Comparison of ENCODE assay signal across 17 cellular contexts in the genomic region with DNA sequence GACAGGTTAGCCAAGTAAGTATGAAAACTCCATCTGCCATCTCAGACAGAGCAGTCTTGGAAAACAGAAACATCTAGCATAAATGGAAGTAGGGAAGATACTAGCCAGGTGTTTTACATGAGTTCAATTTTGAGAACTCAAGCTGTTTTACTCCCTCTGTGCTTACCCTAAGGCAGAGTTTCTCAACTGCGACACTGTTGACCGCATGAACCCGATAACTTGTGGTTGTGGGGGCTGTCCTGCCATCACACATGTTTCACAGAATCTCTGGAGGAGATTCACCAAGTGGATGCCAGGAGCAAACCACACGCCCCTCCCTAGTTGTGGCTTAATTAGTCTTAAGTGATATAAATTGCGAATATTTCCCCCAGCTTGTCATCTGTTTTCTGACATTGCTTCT. TPM values are rescaled to one million over a fixed set of nuclear protein-coding genes. Genes with fewer than 3 reads are reported as not detected.
DNase-seq lines count a peak whose midpoint lies in the region; ATAC-seq and TF ChIP-seq lines count a peak whose summit lies in the region.
"Had no signal": no experiment of that assay in that cellular context is flagged by ENCODE, and none has a peak within 500 bp of the region (broad histone marks: within the 10 kb centered on the region; RNA-seq: fewer than 3 reads in every experiment).

No MANE protein-coding gene starts in this region.

- no peak for TF ChIP-seq CTCF in activated CD8-positive, alpha-beta T cell treated with anti-CD3 and anti-CD28 coated beads for 36 hours (IDR thresholded peaks at IDR 0.05)
- no peak for TF ChIP-seq CTCF in endodermal cell (conservative IDR thresholded peaks at IDR 0.05)

- no peak for ATAC-seq in activated CD8-positive, alpha-beta T cell treated with anti-CD3 and anti-CD28 coated beads for 36 hours
- no peak for ATAC-seq in activated CD8-positive, alpha-beta T cell treated with anti-CD3 and anti-CD28 coated beads, Interleukin-2, amount 10 ng/mL, durations not matched to agents 7 days and 5 days
- no peak for ATAC-seq in stimulated activated naive CD8-positive, alpha-beta T cell treated with anti-CD3 and anti-CD28 coated beads, Interleukin-15, Interleukin-2, amounts not matched to agents 100 U/mL and 50 U/mL, for 24 hours
- no peak for ATAC-seq in GM21576 (IDR thresholded peaks at IDR 0.05; ENCODE audit: unreplicated experiment)
- no peak for ATAC-seq in GM21723 (IDR thresholded peaks at IDR 0.05; ENCODE audit: unreplicated experiment)
- ATAC-seq: activated CD4-positive, CD25-positive, alpha-beta regulatory T cell treated with anti-CD3 and anti-CD28 coated beads, Interleukin-2, amount 50 U/mL, for 24 hours; T-helper 17 cell had no signal

- H3K4me1 ChIP-seq in endodermal cell (ENCODE audit: control insufficient read depth, insufficient read depth, low read length), result peaks cover 3% of the 10 kb centered on the region

- no peaks in the 10 kb centered on the region for H3K36me3 Mint-ChIP-seq in activated CD8-positive, alpha-beta T cell treated with anti-CD3 and anti-CD28 coated beads for 36 hours (ENCODE audit: low read depth)
- H3K36me3 Mint-ChIP-seq in activated CD8-positive, alpha-beta T cell treated with anti-CD3 and anti-CD28 coated beads, Interleukin-2, amount 10 ng/mL, durations not matched to agents 7 days and 5 days (ENCODE audit: low read depth), result peaks cover 9% of the 10 kb centered on the region
- H3K36me3 Mint-ChIP-seq in endodermal cell (ENCODE audit: low read depth), result no peaks in the 10 kb centered on the region

- DNase-seq in activated CD8-positive, alpha-beta T cell treated with anti-CD3 and anti-CD28 coated beads for 36 hours, result peak; percentile 42
- no peak for DNase-seq in activated CD8-positive, alpha-beta T cell treated with anti-CD3 and anti-CD28 coated beads, Interleukin-2, amount 10 ng/mL, durations not matched to agents 7 days and 5 days
- peak; percentile 88 for DNase-seq in OCI-M1 (lab: John Stamatoyannopoulos, UW)
- peak; percentile 27 for DNase-seq in endodermal cell
- peak; percentile 24 for DNase-seq in stimulated activated naive CD8-positive, alpha-beta T cell treated with anti-CD3 and anti-CD28 coated beads, Interleukin-15, Interleukin-2, amounts not matched to agents 100 U/mL and 50 U/mL, for 24 hours
- no peak for DNase-seq in 8988T
- DNase-seq: activated naive CD4-positive, alpha-beta T cell treated with anti-CD3 and anti-CD28 coated beads, Interleukin-2, amount 10 ng/mL, durations not matched to agents 7 days and 5 days; COR-L47; HCEC 1CT; NCI-H1105; stimulated activated CD4-positive, alpha-beta T cell treated with anti-CD3 and anti-CD28 coated beads, Interleukin-2, amount 100 ng/mL, for 24 hours; T-helper 17 cell had no signal

- H3K4me1 Mint-ChIP-seq in activated CD8-positive, alpha-beta T cell treated with anti-CD3 and anti-CD28 coated beads for 36 hours (ENCODE audit: low read depth), result peaks cover 45% of the 10 kb centered on the region
- H3K4me1 Mint-ChIP-seq in activated CD8-positive, alpha-beta T cell treated with anti-CD3 and anti-CD28 coated beads, Interleukin-2, amount 10 ng/mL, durations not matched to agents 7 days and 5 days (ENCODE audit: low read depth), result peaks cover 32% of the 10 kb centered on the region
- peaks cover 28% of the 10 kb centered on the region for H3K4me1 Mint-ChIP-seq in endodermal cell

- H3K9ac ChIP-seq in endodermal cell (ENCODE audit: extremely low read depth, low read length, poor library complexity, severe bottlenecking), result no peak overlapping the region

- H3K9me3 ChIP-seq in endodermal cell (ENCODE audit: control insufficient read depth, low read length), result no peaks in the 10 kb centered on the region
- H3K9me3 ChIP-seq: neutrophil, right atrium auricular region had no signal

- 98 to 100% methylated on average over 3 to 5 of the region's 5 CpGs for WGBS in endodermal cell (ENCODE audit: insufficient coverage in 1 of 2, insufficient read length in 1 of 2), 2 experiments

- no peaks in the 10 kb centered on the region for H3K36me3 ChIP-seq in endodermal cell (ENCODE audit: control insufficient read depth, insufficient read depth, low read length)
- H3K36me3 ChIP-seq: neutrophil, right atrium auricular region had no signal

- no peak overlapping the region for H3K27ac ChIP-seq in endodermal cell (ENCODE audit: low read depth, low read length)
- H3K27ac ChIP-seq: neutrophil, right atrium auricular region had no signal

- H3K27ac Mint-ChIP-seq in activated CD8-positive, alpha-beta T cell treated with anti-CD3 and anti-CD28 coated beads for 36 hours, result no peak overlapping the region
- H3K27ac Mint-ChIP-seq in activated CD8-positive, alpha-beta T cell treated with anti-CD3 and anti-CD28 coated beads, Interleukin-2, amount 10 ng/mL, durations not matched to agents 7 days and 5 days, result no peak overlapping the region
- no peak overlapping the region for H3K27ac Mint-ChIP-seq in endodermal cell
- H3K27ac Mint-ChIP-seq: activated naive CD4-positive, alpha-beta T cell treated with anti-CD3 and anti-CD28 coated beads, Interleukin-2, amount 10 ng/mL, durations not matched to agents 7 days and 5 days; T-helper 17 cell had no signal

- no peaks in the 10 kb centered on the region for H3K27me3 ChIP-seq in endodermal cell (ENCODE audit: control insufficient read depth, insufficient read depth, low read length, poor library complexity, severe bottlenecking)
- H3K27me3 ChIP-seq: neutrophil, right atrium auricular region had no signal

- no peaks in the 10 kb centered on the region for H3K27me3 Mint-ChIP-seq in activated CD8-positive, alpha-beta T cell treated with anti-CD3 and anti-CD28 coated beads for 36 hours
- H3K27me3 Mint-ChIP-seq in activated CD8-positive, alpha-beta T cell treated with anti-CD3 and anti-CD28 coated beads, Interleukin-2, amount 10 ng/mL, durations not matched to agents 7 days and 5 days (ENCODE audit: low read depth), result peaks cover 12% of the 10 kb centered on the region
- peaks cover 6% of the 10 kb centered on the region for H3K27me3 Mint-ChIP-seq in endodermal cell (ENCODE audit: insufficient read depth)

- no peak overlapping the region for H3K4me3 ChIP-seq in endodermal cell (ENCODE audit: low read length)
- H3K4me3 ChIP-seq: right atrium auricular region had no signal

- POLR2A ChIA-PET in activated CD8-positive, alpha-beta T cell treated with anti-CD3 and anti-CD28 coated beads for 36 hours (lab: Charles Lee), result interaction anchor here (1.2 to 1.8 kb wide), 3 partner anchors 21 to 132 kb away, joined by 3 to 6 read pairs (median 4); a partner anchor contains a TSS
- POLR2A ChIA-PET in activated CD8-positive, alpha-beta T cell treated with anti-CD3 and anti-CD28 coated beads, Interleukin-2, amount 10 ng/mL, durations not matched to agents 7 days and 5 days (lab: Charles Lee), result no interaction called here

- CTCF ChIA-PET in activated CD8-positive, alpha-beta T cell treated with anti-CD3 and anti-CD28 coated beads for 36 hours (lab: Charles Lee), result interaction anchor here (1.4 to 3.5 kb wide), 4 partner anchors 13 to 127 kb away, joined by 5 to 21 read pairs (median 10); no protein-coding TSS in a partner anchor
- CTCF ChIA-PET in activated CD8-positive, alpha-beta T cell treated with anti-CD3 and anti-CD28 coated beads, Interleukin-2, amount 10 ng/mL, durations not matched to agents 7 days and 5 days (lab: Charles Lee), result interaction anchor here (1.1 to 4.3 kb wide), 3 partner anchors 14 to 128 kb away, joined by 5 to 19 read pairs (median 19); no protein-coding TSS in a partner anchor

- no peak overlapping the region for H3K4me3 Mint-ChIP-seq in activated CD8-positive, alpha-beta T cell treated with anti-CD3 and anti-CD28 coated beads for 36 hours
- no peak overlapping the region for H3K4me3 Mint-ChIP-seq in activated CD8-positive, alpha-beta T cell treated with anti-CD3 and anti-CD28 coated beads, Interleukin-2, amount 10 ng/mL, durations not matched to agents 7 days and 5 days
- no peak overlapping the region for H3K4me3 Mint-ChIP-seq in endodermal cell
- H3K4me3 Mint-ChIP-seq: T-helper 17 cell had no signal

- no peaks in the 10 kb centered on the region for H3K9me3 Mint-ChIP-seq in activated CD8-positive, alpha-beta T cell treated with anti-CD3 and anti-CD28 coated beads for 36 hours
- H3K9me3 Mint-ChIP-seq in activated CD8-positive, alpha-beta T cell treated with anti-CD3 and anti-CD28 coated beads, Interleukin-2, amount 10 ng/mL, durations not matched to agents 7 days and 5 days (ENCODE audit: insufficient read depth), result no peaks in the 10 kb centered on the region
- H3K9me3 Mint-ChIP-seq in endodermal cell, result peaks cover 2% of the 10 kb centered on the region

- intact Hi-C loops in activated CD8-positive, alpha-beta T cell treated with anti-CD3 and anti-CD28 coated beads for 36 hours (cut with micrococcal nuclease), result no loop called here

RNA-seq across cellular contexts. Expression of a gene that starts 2.3 kb away (rescaled TPM):
- total RNA-seq in activated CD8-positive, alpha-beta T cell treated with anti-CD3 and anti-CD28 coated beads for 36 hours, result 10 to 100 TPM; 52.2 to 53.8 TPM
- 10 to 100 TPM; 51.0 to 52.8 TPM for total RNA-seq in activated CD8-positive, alpha-beta T cell treated with anti-CD3 and anti-CD28 coated beads, Interleukin-2, amount 10 ng/mL, durations not matched to agents 7 days and 5 days
- total RNA-seq in endodermal cell, result 100 to 1,000 TPM; 128 to 150 TPM
- polyA plus RNA-seq in endodermal cell (2013, experiment 1 of 2), result 39.0 TPM
- 39.4 TPM for polyA plus RNA-seq in endodermal cell (2013, experiment 2 of 2)

RNA-seq across cellular contexts. Expression of a gene that starts 26.0 kb away (rescaled TPM):
- 10 to 100 TPM; 23.8 to 24.7 TPM for total RNA-seq in activated CD8-positive, alpha-beta T cell treated with anti-CD3 and anti-CD28 coated beads for 36 hours
- 10 to 100 TPM; 21.2 to 21.4 TPM for total RNA-seq in activated CD8-positive, alpha-beta T cell treated with anti-CD3 and anti-CD28 coated beads, Interleukin-2, amount 10 ng/mL, durations not matched to agents 7 days and 5 days
- total RNA-seq in endodermal cell, result 100 to 1,000 TPM in 1 of 2 donors, 10 to 100 TPM in 1; 50.8 to 199 TPM
- 46.8 TPM for polyA plus RNA-seq in endodermal cell (2013, experiment 1 of 2)
- 40.7 TPM for polyA plus RNA-seq in endodermal cell (2013, experiment 2 of 2)

Comparison
In these comparisons a context has a peak if more than half of its experiments do, and no peak if none do; other contexts are left out.
1. DNase-seq: peak in activated CD8-positive, alpha-beta T cell treated with anti-CD3 and anti-CD28 coated beads for 36 hours (single experiment), OCI-M1 (single experiment), endodermal cell (single experiment) and stimulated activated naive CD8-positive, alpha-beta T cell treated with anti-CD3 and anti-CD28 coated beads, Interleukin-15, Interleukin-2, amounts not matched to agents 100 U/mL and 50 U/mL, for 24 hours (single experiment); none in activated CD8-positive, alpha-beta T cell treated with anti-CD3 and anti-CD28 coated beads, Interleukin-2, amount 10 ng/mL, durations not matched to agents 7 days and 5 days (single experiment) and 8988T (single experiment).